ENCODE assay signal across 11 cellular contexts in the genomic region with DNA sequence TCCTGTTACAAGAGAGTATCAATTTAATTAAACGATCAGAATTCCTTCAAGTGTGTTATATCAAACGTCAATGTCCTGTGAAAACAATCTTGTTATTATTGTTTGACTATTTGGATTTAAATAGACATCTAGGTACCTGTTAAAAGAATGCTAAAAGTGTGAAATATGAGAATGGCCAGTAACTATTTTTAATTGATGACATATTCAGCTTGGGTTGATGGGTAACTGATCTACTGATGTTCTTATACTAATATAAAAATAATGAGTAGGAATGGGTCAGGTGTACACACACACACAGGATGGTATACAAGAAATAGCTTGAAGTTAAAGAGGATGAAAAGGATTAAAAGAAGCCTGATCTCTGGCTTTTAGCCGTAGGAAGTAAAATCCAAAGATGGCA.
"Had no signal": no experiment of that assay in that cellular context is flagged by ENCODE, and none has a peak within 500 bp of the region (broad histone marks: within the 10 kb centered on the region; RNA-seq: fewer than 3 reads in every experiment).

No MANE protein-coding gene starts in this region.

- DNase-seq: GM23248, GOT3, H7, H9, HCEC 1CT, HFFc6 had no signal

- H3K36me3 ChIP-seq: HAP-1 had no signal

- H3K4me2 ChIP-seq: GM23338 had no signal

- H3K27ac Mint-ChIP-seq: HFFc6 had no signal

- H3K9ac ChIP-seq: GM23248 had no signal

- H3K4me3 ChIP-seq: GM23248, GM23338, HAP-1 had no signal

- H3K9me3 ChIP-seq: HAP-1 had no signal

- FAIRE-seq: H1, H54 had no signal

- ATAC-seq: GM23338, HCT116 had no signal

- H3K4me3 Mint-ChIP-seq: GM23338, H9, HFFc6 had no signal

- H2AFZ ChIP-seq: GM23248, GM23338 had no signal

- H3K27ac ChIP-seq: GM23248 had no signal

- H3K4me1 ChIP-seq: HAP-1 had no signal
